Comparison of ENCODE assay signal across 18 cellular contexts in the genomic region with DNA sequence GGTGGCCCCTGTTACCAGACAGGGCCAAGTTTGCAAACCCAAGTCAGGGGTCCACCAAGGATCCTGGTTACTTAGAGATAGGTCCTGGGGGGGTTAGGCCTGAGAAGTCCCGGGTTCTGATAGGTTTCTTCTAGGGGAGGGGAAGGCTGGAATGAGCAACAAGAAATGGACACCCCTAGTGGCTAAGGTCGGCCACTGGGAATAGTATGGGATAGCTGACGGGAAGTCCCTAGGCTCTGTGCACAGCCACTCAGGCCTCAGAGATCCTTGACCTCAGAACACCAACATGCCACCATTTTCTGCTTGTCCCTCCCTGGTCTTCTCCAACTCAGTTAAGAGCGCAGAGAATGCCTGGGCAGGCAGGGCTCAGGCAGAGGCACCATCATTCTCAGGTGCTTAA. TPM values are rescaled to one million over a fixed set of nuclear protein-coding genes. Genes with fewer than 3 reads are reported as not detected.
"Had no signal": no experiment of that assay in that cellular context is flagged by ENCODE, and none has a peak within 500 bp of the region (broad histone marks: within the 10 kb centered on the region; RNA-seq: fewer than 3 reads in every experiment).

No MANE protein-coding gene starts in this region.

- H3K79me2 ChIP-seq: hepatocyte had no signal

- H2AFZ ChIP-seq: hepatocyte had no signal

- FAIRE-seq: kidney, small intestine had no signal

- H3K27me3 ChIP-seq: hepatocyte, ovary, right atrium auricular region, tibial artery, upper lobe of left lung, uterus had no signal

- H3K27ac ChIP-seq: coronary artery, hepatocyte, ovary, right atrium auricular region, tibial artery, upper lobe of left lung, uterus had no signal

- H3K27me3 Mint-ChIP-seq: naive thymus-derived CD8-positive, alpha-beta T cell had no signal

- H3K36me3 Mint-ChIP-seq: naive thymus-derived CD8-positive, alpha-beta T cell had no signal

- H3K9me3 ChIP-seq: mucosa of descending colon, ovary, right atrium auricular region, tibial artery, upper lobe of left lung, uterus had no signal

- H3K4me3 ChIP-seq: coronary artery, hepatocyte, mucosa of descending colon, ovary, right atrium auricular region, tibial artery, upper lobe of left lung, uterus had no signal

- H3K36me3 ChIP-seq: ovary, uterus had no signal

- DNase-seq: effector CD4-positive, alpha-beta T cell; foreskin melanocyte; kidney; left cardiac atrium; mammary epithelial cell; mucosa of descending colon; naive thymus-derived CD8-positive, alpha-beta T cell; ovary; small intestine; stimulated activated CD4-positive, alpha-beta T cell treated with anti-CD3 and anti-CD28 coated beads, Interleukin-2, amount 100 ng/mL, for 48 hours; stimulated activated naive CD8-positive, alpha-beta T cell treated with anti-CD3 and anti-CD28 coated beads, Interleukin-15, Interleukin-2, amounts not matched to agents 100 U/mL and 50 U/mL, for 24 hours; tibial artery; upper lobe of left lung; uterus had no signal

- ATAC-seq: left cardiac atrium; naive thymus-derived CD8-positive, alpha-beta T cell had no signal

- H3K4me1 ChIP-seq: uterus had no signal

- H3K4me2 ChIP-seq: hepatocyte had no signal

- H3K4me3 Mint-ChIP-seq: naive thymus-derived CD8-positive, alpha-beta T cell had no signal

RNA-seq across cellular contexts. Expression of a gene that starts 42.7 kb away (rescaled TPM):
- total RNA-seq: dermis microvascular lymphatic vessel endothelial cell, hepatocyte, mammary epithelial cell, right atrium auricular region had no signal
